Comparison of ENCODE assay signal across 18 cellular contexts in the genomic region with DNA sequence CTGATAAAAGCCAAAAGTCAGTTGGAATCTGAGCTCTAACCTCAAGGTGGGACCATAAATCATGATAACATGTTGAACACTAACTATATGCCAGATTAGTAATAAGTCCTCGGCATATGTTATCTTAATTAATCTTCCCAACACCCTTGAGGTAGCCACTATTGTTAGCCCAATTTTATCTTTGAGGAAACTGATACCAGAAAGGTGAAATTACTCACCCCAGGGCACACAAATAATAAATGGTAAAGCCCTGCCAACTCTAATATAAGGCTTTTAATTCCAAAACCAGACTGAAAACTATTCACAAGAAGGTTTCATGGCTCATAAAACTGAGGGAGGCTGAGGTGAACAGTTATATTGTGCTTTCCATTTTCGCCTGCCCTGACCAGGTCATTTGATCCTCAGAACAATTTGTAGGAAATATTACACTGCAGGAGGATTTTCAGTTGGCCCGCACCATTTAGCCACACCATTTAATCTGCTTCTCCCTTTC. TPM values are rescaled to one million over a fixed set of nuclear protein-coding genes. Genes with fewer than 3 reads are reported as not detected.
"Had no signal": no experiment of that assay in that cellular context is flagged by ENCODE, and none has a peak within 500 bp of the region (broad histone marks: within the 10 kb centered on the region; RNA-seq: fewer than 3 reads in every experiment).

No MANE protein-coding gene starts in this region.

- H3K9me3 ChIP-seq: colonic mucosa, mucosa of descending colon, neutrophil, right atrium auricular region, tibial artery, upper lobe of left lung, vagina had no signal

- H3K4me2 ChIP-seq: hepatocyte had no signal

- H3K4me1 ChIP-seq: colonic mucosa, right atrium auricular region, tibial artery, upper lobe of left lung, vagina had no signal

- H3K36me3 ChIP-seq: colonic mucosa, neutrophil, right atrium auricular region, tibial artery, upper lobe of left lung, vagina had no signal

- H3K4me3 ChIP-seq: colonic mucosa, hepatocyte, mucosa of descending colon, right atrium auricular region, tibial artery, upper lobe of left lung, vagina had no signal

- FAIRE-seq: small intestine had no signal

- ATAC-seq: esophagus mucosa; left lobe of liver; mucosa of descending colon; naive thymus-derived CD8-positive, alpha-beta T cell; stimulated activated effector memory CD8-positive, alpha-beta T cell treated with anti-CD3 and anti-CD28 coated beads, Interleukin-12 subunit alpha, Interleukin-12 subunit beta, amount 100 ng/mL, for 72 hours had no signal

- H3K27ac ChIP-seq: colonic mucosa, hepatocyte, neutrophil, right atrium auricular region, tibial artery, upper lobe of left lung, vagina had no signal

- H3K27me3 ChIP-seq: colonic mucosa, hepatocyte, right atrium auricular region, tibial artery, upper lobe of left lung, vagina had no signal

- H3K79me2 ChIP-seq: hepatocyte had no signal

- DNase-seq: colonic mucosa; effector CD4-positive, alpha-beta T cell; foreskin fibroblast; head of caudate nucleus; mucosa of descending colon; naive thymus-derived CD8-positive, alpha-beta T cell; small intestine; stimulated activated CD4-positive, alpha-beta T cell treated with anti-CD3 and anti-CD28 coated beads, Interleukin-4, amount 100 ng/mL, for 1 hour; stimulated activated CD8-positive, alpha-beta memory T cell treated with anti-CD3 and anti-CD28 coated beads, Interleukin-4, amount 100 ng/mL, for 48 hours; tibial artery; upper lobe of left lung had no signal

- H2AFZ ChIP-seq: hepatocyte had no signal

RNA-seq across cellular contexts. Expression of a gene that starts 16.1 kb away (rescaled TPM):
- total RNA-seq: naive thymus-derived CD8-positive, alpha-beta T cell had no signal
